20 cellular contexts compared by ENCODE assay signal in the genomic region with DNA sequence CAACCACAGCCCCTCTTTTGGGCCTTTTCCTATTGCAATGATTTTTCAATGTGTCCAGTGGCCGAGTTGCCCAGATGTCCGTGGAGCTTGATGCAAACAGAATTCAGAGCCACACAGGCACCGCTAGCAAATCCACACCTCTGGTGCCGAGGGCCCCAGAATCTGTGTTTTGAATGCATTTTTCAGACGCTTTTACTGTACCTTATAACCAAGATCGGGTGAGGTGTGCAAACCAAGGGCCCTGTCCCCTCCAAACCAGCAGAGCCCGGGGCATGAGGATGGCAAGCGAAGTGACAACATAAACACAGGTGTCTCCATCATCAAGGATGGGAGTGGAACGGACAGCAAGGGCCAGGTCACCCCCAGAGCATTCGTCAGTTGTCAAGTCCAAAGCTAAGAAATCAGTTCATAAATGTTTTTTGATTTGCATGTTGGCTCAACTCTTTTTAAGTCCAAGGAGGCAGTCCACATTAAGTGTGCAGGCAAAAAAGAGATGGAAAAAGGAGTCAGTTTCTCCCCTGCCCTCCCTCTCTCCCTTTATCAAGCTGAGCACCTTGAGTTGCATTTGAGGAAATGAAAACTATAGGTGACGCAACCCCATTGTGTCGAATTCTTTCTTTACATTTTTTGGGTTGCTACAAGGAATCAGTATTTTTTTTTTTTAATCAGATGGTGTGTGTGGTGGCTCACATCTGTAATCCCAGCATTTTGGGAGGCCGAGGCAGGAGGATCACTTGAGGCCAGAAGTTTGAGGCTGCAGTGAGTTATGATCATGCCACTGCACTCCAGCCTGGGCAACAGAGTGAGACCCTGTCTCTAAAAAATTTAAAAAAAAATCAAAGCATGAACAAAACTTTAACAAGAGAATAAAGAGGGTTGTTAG. TPM values are rescaled to one million over a fixed set of nuclear protein-coding genes. Genes with fewer than 3 reads are reported as not detected.
DNase-seq lines count a peak whose midpoint lies in the region; ATAC-seq, FAIRE-seq and TF ChIP-seq lines count a peak whose summit lies in the region.
"Had no signal": no experiment of that assay in that cellular context is flagged by ENCODE, and none has a peak within 500 bp of the region (broad histone marks: within the 10 kb centered on the region; RNA-seq: fewer than 3 reads in every experiment).

No MANE protein-coding gene starts in this region.

- peaks cover 62% of the 10 kb centered on the region for H3K4me1 Mint-ChIP-seq in mesothelial cell of epicardium

- TF ChIP-seq CTCF in heart right ventricle (IDR thresholded peaks at IDR 0.05): no peak
- no peak for TF ChIP-seq CTCF in bronchial epithelial cell (IDR thresholded peaks at IDR 0.05; ENCODE audit: insufficient read depth, low read length, severe bottlenecking)
- TF ChIP-seq CTCF in mesothelial cell of epicardium (IDR thresholded peaks at IDR 0.05; ENCODE audit: unreplicated experiment): no peak
- no peak for TF ChIP-seq CTCF in uterus (IDR thresholded peaks at IDR 0.05)

- peak; percentile 18 for FAIRE-seq in bronchial epithelial cell (lab: Jason Lieb, UNC)

- H3K36me3 Mint-ChIP-seq in mesothelial cell of epicardium: peaks cover 8% of the 10 kb centered on the region

- peaks cover 0 to 7% (median 0%) of the 10 kb centered on the region in 9 donors for H3K36me3 ChIP-seq in heart right ventricle
- peaks cover 3% of the 10 kb centered on the region for H3K36me3 ChIP-seq in bronchial epithelial cell (ENCODE audit: control insufficient read depth, insufficient read depth, low read length)
- no peaks in the 10 kb centered on the region for H3K36me3 ChIP-seq in uterus
- no peaks in the 10 kb centered on the region for H3K36me3 ChIP-seq in MG63
- H3K36me3 ChIP-seq: adrenal gland, stomach had no signal

- H3K27me3 ChIP-seq in heart right ventricle (peaks cover 3 to 81% (median 46%) of the 10 kb centered on the region in 7 donors), bronchial epithelial cell (ENCODE audit: control insufficient read depth, insufficient read depth, low read length) (no peaks in the 10 kb centered on the region), uterus (no peaks in the 10 kb centered on the region), MG63 (no peaks in the 10 kb centered on the region)
- H3K27me3 ChIP-seq: adrenal gland had no signal

- intact Hi-C loops in heart right ventricle (cut with DNase I): no loop called here
- intact Hi-C loops in cardiac septum (cut with DNase I): no loop called here
- intact Hi-C loops in uterus (cut with DNase I; ENCODE audit: low total_unique reads): no loop called here

- ATAC-seq in heart right ventricle: no peak

- peaks cover 4 to 72% (median 27%) of the 10 kb centered on the region in 9 donors for H3K4me1 ChIP-seq in heart right ventricle
- H3K4me1 ChIP-seq in uterus: no peaks in the 10 kb centered on the region

- H3K27me3 Mint-ChIP-seq in mesothelial cell of epicardium (ENCODE audit: low read depth): no peaks in the 10 kb centered on the region

- H3K4me3 Mint-ChIP-seq in mesothelial cell of epicardium: peak overlapping the region; percentile 94

- H3K27ac Mint-ChIP-seq in mesothelial cell of epicardium: peak overlapping the region; percentile 69
- H3K27ac Mint-ChIP-seq: activated T-helper 2 cell treated with anti-CD3 and anti-CD28 coated beads, Interferon-gamma antibody, Interleukin-2, Interleukin-4, amounts not matched to agents 10 μg/mL and 5 μg/mL and 100 μg/mL, durations not matched to agents 14 hours and 24 hours and 36 hours had no signal

- H3K9me3 Mint-ChIP-seq in mesothelial cell of epicardium: no peaks in the 10 kb centered on the region
- H3K9me3 Mint-ChIP-seq: activated T-helper 2 cell treated with anti-CD3 and anti-CD28 coated beads, Interferon-gamma antibody, Interleukin-2, Interleukin-4, amounts not matched to agents 10 μg/mL and 5 μg/mL and 100 μg/mL, durations not matched to agents 14 hours and 24 hours and 36 hours had no signal

- DNase-seq in heart right ventricle (no peak), cardiac septum (ENCODE audit: low spot score) (no peak), bronchial epithelial cell (ENCODE audit: low read depth) (no peak), mesothelial cell of epicardium (ENCODE audit: low spot score in 2 of 2, unreplicated experiment in 2 of 2) (no peak), uterus (no peak), putamen (ENCODE audit: low spot score) (no peak), MG63 (no peak)
- DNase-seq in stimulated activated CD4-positive, alpha-beta T cell treated with anti-CD3 and anti-CD28 coated beads, Interleukin-15, amount 100 ng/mL, for 24 hours: no peak
- DNase-seq: ACHN, adrenal gland, cortex of kidney, erythroblast, KG1, NCI-H1436, NCI-H82, RPMI8226, stomach had no signal

- H3K4me3 ChIP-seq in heart right ventricle: peak overlapping the region in 9 of 10 donors; percentile 53 to 75 (median 65)
- no peak overlapping the region for H3K4me3 ChIP-seq in bronchial epithelial cell (ENCODE audit: low read depth, low read length)
- H3K4me3 ChIP-seq in uterus: peak overlapping the region; percentile 47
- H3K4me3 ChIP-seq in MG63: no peak overlapping the region

- H3K9me3 ChIP-seq in heart right ventricle: no peaks in the 10 kb centered on the region
- no peaks in the 10 kb centered on the region for H3K9me3 ChIP-seq in uterus
- no peaks in the 10 kb centered on the region for H3K9me3 ChIP-seq in MG63
- H3K9me3 ChIP-seq: adrenal gland, stomach had no signal

- H3K27ac ChIP-seq in heart right ventricle (peak overlapping the region in 3 of 10 donors; percentile 22 to 96 (median 93)), uterus (peak overlapping the region; percentile 60 to 72)
- H3K27ac ChIP-seq: HL-60 had no signal

- WGBS in heart right ventricle, 2 donors: 80 to 82% methylated on average over 13 of the region's 13 CpGs

- TF ChIP-seq POLR2A in uterus (IDR thresholded peaks at IDR 0.05): no peak

RNA-seq across cellular contexts. Expression of gene CCDC8, which starts 2.9 kb away (rescaled TPM):
- total RNA-seq in heart right ventricle (10 to 100 TPM; 21.3 to 37.3 (median 28.6) TPM), cardiac septum (34.2 TPM), bronchial epithelial cell (4.7 and 10.3 TPM in 2 replicates), mesothelial cell of epicardium (50.3 to 51.7 TPM (median 50.7 TPM) in 3 replicates), uterus (10 to 100 TPM in 2 of 4 donors, 1 to 10 TPM in 2; 7.2 to 89.1 (median 26.2) TPM)
- 10 to 100 TPM; 14.4 to 15.0 TPM for polyA plus RNA-seq in heart right ventricle
- total RNA-seq in MG63 (2014; rRNA removed; shearing (Covaris generic); ENCODE audit: low replicate concordance): 11.6 and 15.9 TPM in 2 replicates
- total RNA-seq: activated CD8-positive, alpha-beta memory T cell treated with anti-CD3 and anti-CD28 coated beads for 36 hours; activated T-helper 2 cell treated with anti-CD3 and anti-CD28 coated beads, Interferon-gamma antibody, Interleukin-2, Interleukin-4, amounts not matched to agents 10 μg/mL and 5 μg/mL and 100 μg/mL, durations not matched to agents 14 hours and 24 hours and 36 hours had no signal

RNA-seq across cellular contexts. Expression of gene PNMA8C, which starts 18.3 kb away (rescaled TPM):
- total RNA-seq in heart right ventricle: under 1 TPM in 5 of 10 donors, not detected in 5; 0.07 to 0.13 (median 0.08) TPM
- under 1 TPM; 0.01 to 0.07 TPM for polyA plus RNA-seq in heart right ventricle
- total RNA-seq in cardiac septum: 0.16 TPM
- total RNA-seq in bronchial epithelial cell: not detected in 2 replicates
- 0.49 to 0.79 TPM (median 0.73 TPM) in 3 replicates for total RNA-seq in mesothelial cell of epicardium
- 1 to 10 TPM in 1 of 4 donors, under 1 TPM in 2, not detected in 1; under 0.01 to 3.7 (median 0.73) TPM for total RNA-seq in uterus
- not detected in 2 replicates for total RNA-seq in MG63 (2014; rRNA removed; shearing (Covaris generic); ENCODE audit: low replicate concordance)
- total RNA-seq: activated CD8-positive, alpha-beta memory T cell treated with anti-CD3 and anti-CD28 coated beads for 36 hours; activated T-helper 2 cell treated with anti-CD3 and anti-CD28 coated beads, Interferon-gamma antibody, Interleukin-2, Interleukin-4, amounts not matched to agents 10 μg/mL and 5 μg/mL and 100 μg/mL, durations not matched to agents 14 hours and 24 hours and 36 hours had no signal

Comparison
In these comparisons a context has a peak if more than half of its experiments do, and no peak if none do; other contexts are left out.
1. H3K4me3 ChIP-seq: peak in heart right ventricle (9 of 10) and uterus (2 of 2); none in bronchial epithelial cell (single experiment) and MG63 (single experiment).